ENCODE assay signal across 6 cellular contexts in the genomic region with DNA sequence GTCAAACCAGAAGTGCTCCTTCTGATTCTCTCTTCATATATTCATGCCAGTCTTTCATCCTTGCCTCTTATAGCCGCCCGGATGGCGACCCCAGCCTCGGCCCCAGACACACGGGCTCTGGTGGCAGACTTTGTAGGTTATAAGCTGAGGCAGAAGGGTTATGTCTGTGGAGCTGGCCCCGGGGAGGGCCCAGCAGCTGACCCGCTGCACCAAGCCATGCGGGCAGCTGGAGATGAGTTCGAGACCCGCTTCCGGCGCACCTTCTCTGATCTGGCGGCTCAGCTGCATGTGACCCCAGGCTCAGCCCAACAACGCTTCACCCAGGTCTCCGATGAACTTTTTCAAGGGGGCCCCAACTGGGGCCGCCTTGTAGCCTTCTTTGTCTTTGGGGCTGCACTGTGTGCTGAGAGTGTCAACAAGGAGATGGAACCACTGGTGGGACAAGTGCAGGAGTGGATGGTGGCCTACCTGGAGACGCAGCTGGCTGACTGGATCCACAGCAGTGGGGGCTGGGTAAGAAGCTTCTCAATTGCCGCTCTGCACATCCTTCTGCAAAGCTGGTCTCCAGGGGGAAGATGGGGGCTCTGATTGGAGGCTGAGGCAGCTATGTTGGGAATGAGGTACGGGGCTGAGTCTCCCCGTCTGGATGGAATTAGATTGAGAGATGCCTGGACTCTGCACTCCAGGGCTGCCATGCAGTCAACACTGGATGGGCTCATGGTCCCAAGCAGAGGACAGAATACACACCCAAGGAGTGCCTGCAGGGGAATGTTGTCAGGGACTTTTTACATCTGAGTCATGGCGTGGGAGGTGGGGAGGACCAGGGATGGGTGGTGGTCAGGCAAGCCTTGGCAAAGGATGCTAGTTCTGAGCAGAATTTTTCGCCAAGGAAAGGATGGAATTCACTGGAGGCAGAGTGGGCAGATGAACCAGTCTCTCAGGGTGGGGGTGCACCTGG. TPM values are rescaled to one million over a fixed set of nuclear protein-coding genes. Genes with fewer than 3 reads are reported as not detected.
DNase-seq lines count a peak whose midpoint lies in the region; ATAC-seq and TF ChIP-seq lines count a peak whose summit lies in the region.

No MANE protein-coding gene starts in this region.

- CTCF ChIA-PET in PC-9 (lab: Charles Lee), result no interaction called here

- H3K4me3 ChIP-seq in PC-9 (peak overlapping the region; percentile 84; the same call in 1 of the 2 replicates), fibroblast of pulmonary artery (replicated peaks; ENCODE audit: low read depth, low read length) (peak overlapping the region; percentile 97), subcutaneous abdominal adipose tissue (ENCODE audit: low read depth in 1 of 5, low read length in 5 of 5) (peak overlapping the region; percentile 83 to 93 (median 85))

- no peaks in the 10 kb centered on the region for H3K9me3 ChIP-seq in PC-9 (ENCODE audit: insufficient read depth, low read depth)
- H3K9me3 ChIP-seq in subcutaneous abdominal adipose tissue (ENCODE audit: control insufficient read depth in 5 of 5, low read length in 5 of 5), result no peaks in the 10 kb centered on the region

- no peak for TF ChIP-seq CTCF in PC-9 (conservative IDR thresholded peaks at IDR 0.05)
- no peak for TF ChIP-seq CTCF in fibroblast of pulmonary artery (IDR thresholded peaks at IDR 0.05; ENCODE audit: low read length, missing control alignments)

- no peaks in the 10 kb centered on the region for H3K9me2 ChIP-seq in PC-9 (ENCODE audit: insufficient read depth)

- POLR2A ChIA-PET in PC-9 (lab: Charles Lee; ENCODE audit: unreplicated experiment), result interaction anchor here (0.6 kb wide), 1 partner anchor 14 kb away, joined by 4 read pairs; no protein-coding TSS in a partner anchor

- H3K9ac ChIP-seq in subcutaneous abdominal adipose tissue (ENCODE audit: low read length in 5 of 5), result peak overlapping the region; percentile 24 to 99 (median 90)

- no peaks in the 10 kb centered on the region for H3K36me3 ChIP-seq in PC-9 (ENCODE audit: low read depth)
- H3K36me3 ChIP-seq in subcutaneous abdominal adipose tissue (ENCODE audit: control insufficient read depth in 5 of 5, insufficient read depth in 5 of 5, low read length in 5 of 5), result peaks cover under 1 to 30% (median 25%) of the 10 kb centered on the region in 5 donors

- H3K4me1 ChIP-seq in PC-9 (replicated peaks; ENCODE audit: insufficient read depth) (peaks cover 20% of the 10 kb centered on the region), subcutaneous abdominal adipose tissue (ENCODE audit: control insufficient read depth in 5 of 5, insufficient read depth in 5 of 5, low read length in 5 of 5) (peaks cover 14 to 57% (median 51%) of the 10 kb centered on the region in 5 donors)

- DNase-seq in PC-9 (no peak), fibroblast of pulmonary artery (ENCODE audit: low read depth) (peak; percentile 36), HuH-7 (ENCODE audit: low spot score) (no peak), NCI-H345 (lab: John Stamatoyannopoulos, UW) (no peak)

- no TSS peak for BruUV-seq in PC-9 (replicated peaks; lab: Mats Ljungman, UMichigan)

- H3F3A ChIP-seq in PC-9 (ENCODE audit: insufficient read depth, low read depth), result peaks cover 9% of the 10 kb centered on the region; the same call in 1 of the 2 replicates

- intact Hi-C loops in PC-9 (cut with micrococcal nuclease; ENCODE audit: unreplicated experiment), result loop anchor here (10.0 kb wide), 1 partner anchor 233 kb away; no protein-coding TSS in a partner anchor

- H3K27ac ChIP-seq in PC-9 (no peak overlapping the region), subcutaneous abdominal adipose tissue (ENCODE audit: low read depth, low read length) (peak overlapping the region; percentile 82)

- H2AFZ ChIP-seq in PC-9, result no peak overlapping the region

- H3K4me2 ChIP-seq in PC-9, result peak overlapping the region; percentile 96

- H4K20me1 ChIP-seq in PC-9 (ENCODE audit: insufficient read depth), result no peaks in the 10 kb centered on the region

- H3K79me2 ChIP-seq in PC-9 (ENCODE audit: low read depth), result peaks cover 32% of the 10 kb centered on the region

- H3K27me3 ChIP-seq in PC-9 (ENCODE audit: insufficient read depth, low read depth) (no peaks in the 10 kb centered on the region), subcutaneous abdominal adipose tissue (ENCODE audit: control insufficient read depth in 5 of 5, insufficient read depth in 4 of 5, low read length in 5 of 5) (no peaks in the 10 kb centered on the region)

- ATAC-seq in HG03196 (IDR thresholded peaks at IDR 0.05; ENCODE audit: unreplicated experiment), result no peak

RNA-seq across cellular contexts. Expression of a gene that starts 1.3 kb away (rescaled TPM):
- total RNA-seq in PC-9 (2021), result 20.3 and 25.7 TPM in 2 replicates

RNA-seq across cellular contexts. Expression of a gene that starts 5.3 kb away (rescaled TPM):
- total RNA-seq in PC-9 (2021), result 8.1 and 9.5 TPM in 2 replicates

RNA-seq across cellular contexts. Expression of a gene that starts 13.3 kb away (rescaled TPM):
- total RNA-seq in PC-9 (2021), result 107 and 142 TPM in 2 replicates

RNA-seq across cellular contexts. Expression of a gene that starts 22.0 kb away (rescaled TPM):
- total RNA-seq in PC-9 (2021), result 14.0 TPM in 2 replicates

RNA-seq across cellular contexts. Expression of a gene that starts 44.7 kb away (rescaled TPM):
- total RNA-seq in PC-9 (2021), result not detected in 2 replicates
